In genomic region chr15:60704129-60704528, GRCh38 we compare ENCODE assay signal across 18 cellular contexts.
A peak's percentile ranks its signal among the peaks of the same experiment; 100 is the strongest.
DNase-seq lines count a peak whose midpoint lies in the region; ATAC-seq and TF ChIP-seq lines count a peak whose summit lies in the region.
"Had no signal": no experiment of that assay in that cellular context is flagged by ENCODE, and none has a peak within 500 bp of the region (broad histone marks: within the 10 kb centered on the region; RNA-seq: fewer than 3 reads in every experiment).

No MANE protein-coding gene starts in this region.

- H3K27ac Mint-ChIP-seq in activated naive CD8-positive, alpha-beta T cell treated with anti-CD3 and anti-CD28 coated beads, Interleukin-2, amount 50 U/mL, for 24 hours, result no peak overlapping the region
- no peak overlapping the region for H3K27ac Mint-ChIP-seq in activated naive CD8-positive, alpha-beta T cell treated with anti-CD3 and anti-CD28 coated beads for 36 hours
- H3K27ac Mint-ChIP-seq in central memory CD8-positive, alpha-beta T cell (ENCODE audit: low read depth), result peak overlapping the region; percentile 79
- H3K27ac Mint-ChIP-seq in progenitor cell of endocrine pancreas, result no peak overlapping the region
- H3K27ac Mint-ChIP-seq: stimulated activated naive CD8-positive, alpha-beta T cell treated with anti-CD3 and anti-CD28 coated beads, Interleukin-15, amount 100 ng/mL, for 72 hours; type B pancreatic cell had no signal

- no peak overlapping the region for H3K4me3 ChIP-seq in thyroid gland (replicated peaks in 1 of 3)
- H3K4me3 ChIP-seq: coronary artery, heart right ventricle, psoas muscle had no signal

- peaks cover 0 to 4% of the 10 kb centered on the region in 2 donors for H3K4me1 ChIP-seq in thyroid gland

- peak overlapping the region; percentile 7 for H3K4me3 Mint-ChIP-seq in activated naive CD8-positive, alpha-beta T cell treated with anti-CD3 and anti-CD28 coated beads, Interleukin-2, amount 50 U/mL, for 24 hours
- no peak overlapping the region for H3K4me3 Mint-ChIP-seq in activated naive CD8-positive, alpha-beta T cell treated with anti-CD3 and anti-CD28 coated beads for 36 hours
- peak overlapping the region; percentile 52 for H3K4me3 Mint-ChIP-seq in central memory CD8-positive, alpha-beta T cell
- no peak overlapping the region for H3K4me3 Mint-ChIP-seq in progenitor cell of endocrine pancreas (ENCODE audit: low read depth)
- H3K4me3 Mint-ChIP-seq: stimulated activated naive CD8-positive, alpha-beta T cell treated with anti-CD3 and anti-CD28 coated beads, Interleukin-15, amount 100 ng/mL, for 72 hours; type B pancreatic cell had no signal

- peaks cover 2% of the 10 kb centered on the region for H3K27me3 Mint-ChIP-seq in activated naive CD8-positive, alpha-beta T cell treated with anti-CD3 and anti-CD28 coated beads, Interleukin-2, amount 50 U/mL, for 24 hours
- H3K27me3 Mint-ChIP-seq in activated naive CD8-positive, alpha-beta T cell treated with anti-CD3 and anti-CD28 coated beads for 36 hours, result no peaks in the 10 kb centered on the region
- no peaks in the 10 kb centered on the region for H3K27me3 Mint-ChIP-seq in central memory CD8-positive, alpha-beta T cell
- H3K27me3 Mint-ChIP-seq in progenitor cell of endocrine pancreas, result peaks cover 19% of the 10 kb centered on the region

- no peaks in the 10 kb centered on the region for H3K27me3 ChIP-seq in thyroid gland
- H3K27me3 ChIP-seq: brain microvascular endothelial cell, heart right ventricle had no signal

- ATAC-seq in activated naive CD8-positive, alpha-beta T cell treated with anti-CD3 and anti-CD28 coated beads, Interleukin-2, amount 50 U/mL, for 24 hours, result no peak
- ATAC-seq in central memory CD8-positive, alpha-beta T cell (replicated peaks; ENCODE audit: extremely low read depth, poor library complexity, severe bottlenecking), result peak; percentile 97
- ATAC-seq in GM18861 (IDR thresholded peaks at IDR 0.05; ENCODE audit: unreplicated experiment), result no peak
- ATAC-seq: SK-N-SH treated with all-trans-retinoic acid at 6 μM for 48 hours; stimulated activated naive CD8-positive, alpha-beta T cell treated with anti-CD3 and anti-CD28 coated beads, Interleukin-15, amount 100 ng/mL, for 72 hours had no signal

- TF ChIP-seq CTCF in thyroid gland (IDR thresholded peaks at IDR 0.05), result no peak
- TF ChIP-seq CTCF in progenitor cell of endocrine pancreas (IDR thresholded peaks at IDR 0.05; ENCODE audit: unreplicated experiment), result no peak

- no peaks in the 10 kb centered on the region for H3K36me3 ChIP-seq in thyroid gland
- H3K36me3 ChIP-seq: brain microvascular endothelial cell, heart right ventricle had no signal

- peaks cover 3% of the 10 kb centered on the region for H3K9me3 Mint-ChIP-seq in activated naive CD8-positive, alpha-beta T cell treated with anti-CD3 and anti-CD28 coated beads, Interleukin-2, amount 50 U/mL, for 24 hours
- no peaks in the 10 kb centered on the region for H3K9me3 Mint-ChIP-seq in activated naive CD8-positive, alpha-beta T cell treated with anti-CD3 and anti-CD28 coated beads for 36 hours
- peaks cover 5% of the 10 kb centered on the region for H3K9me3 Mint-ChIP-seq in central memory CD8-positive, alpha-beta T cell
- H3K9me3 Mint-ChIP-seq in progenitor cell of endocrine pancreas (ENCODE audit: low read depth), result peaks cover 3% of the 10 kb centered on the region
- H3K9me3 Mint-ChIP-seq: type B pancreatic cell had no signal

- WGBS in thyroid gland, 2 donors, result 50 to 61% methylated on average over 9 of the region's 9 CpGs

- peak overlapping the region in 1 of 3 donors; percentile 15 for H3K27ac ChIP-seq in thyroid gland
- H3K27ac ChIP-seq: brain microvascular endothelial cell, coronary artery, heart right ventricle, psoas muscle had no signal

- H3K9me3 ChIP-seq in thyroid gland, result no peaks in the 10 kb centered on the region
- H3K9me3 ChIP-seq: heart right ventricle, psoas muscle had no signal

- DNase-seq in activated naive CD8-positive, alpha-beta T cell treated with anti-CD3 and anti-CD28 coated beads, Interleukin-2, amount 50 U/mL, for 24 hours, result no peak
- DNase-seq in activated naive CD8-positive, alpha-beta T cell treated with anti-CD3 and anti-CD28 coated beads for 36 hours, result no peak
- peak; percentile 27 to 29 for DNase-seq in activated CD4-positive, alpha-beta T cell treated with anti-CD3 and anti-CD28 coated beads, Interleukin-2, amount 50 U/mL, for 4 hours
- DNase-seq in central memory CD8-positive, alpha-beta T cell (ENCODE audit: low spot score in 2 of 2), result peak; percentile 25 to 66
- peak; percentile 33 to 53 for DNase-seq in thyroid gland
- DNase-seq in SIG-M5 treated with dmso at 0.1 percent for 504 hours (lab: John Stamatoyannopoulos, UW; ENCODE audit: unreplicated experiment), result no peak
- no peak for DNase-seq in progenitor cell of endocrine pancreas (ENCODE audit: low spot score, unreplicated experiment)
- DNase-seq: brain microvascular endothelial cell; heart right ventricle; NCI-H1436 treated with DMSO at 0.1 percent for 48 hours; NCI-H69; psoas muscle; RPMI8226; stimulated activated naive CD8-positive, alpha-beta T cell treated with anti-CD3 and anti-CD28 coated beads, Interleukin-15, amount 100 ng/mL, for 72 hours had no signal

- H3K36me3 Mint-ChIP-seq in activated naive CD8-positive, alpha-beta T cell treated with anti-CD3 and anti-CD28 coated beads, Interleukin-2, amount 50 U/mL, for 24 hours (ENCODE audit: low read depth), result no peaks in the 10 kb centered on the region
- peaks cover 4% of the 10 kb centered on the region for H3K36me3 Mint-ChIP-seq in activated naive CD8-positive, alpha-beta T cell treated with anti-CD3 and anti-CD28 coated beads for 36 hours
- peaks cover 2% of the 10 kb centered on the region for H3K36me3 Mint-ChIP-seq in central memory CD8-positive, alpha-beta T cell (ENCODE audit: insufficient read depth)
- peaks cover 2% of the 10 kb centered on the region for H3K36me3 Mint-ChIP-seq in progenitor cell of endocrine pancreas (ENCODE audit: insufficient read depth)
- H3K36me3 Mint-ChIP-seq: type B pancreatic cell had no signal

- intact Hi-C loops in thyroid gland (cut with DNase I), result no loop called here

- no peak for TF ChIP-seq POLR2A in thyroid gland (IDR thresholded peaks at IDR 0.05)

- H3K4me1 Mint-ChIP-seq in activated naive CD8-positive, alpha-beta T cell treated with anti-CD3 and anti-CD28 coated beads, Interleukin-2, amount 50 U/mL, for 24 hours, result peaks cover 17% of the 10 kb centered on the region
- H3K4me1 Mint-ChIP-seq in activated naive CD8-positive, alpha-beta T cell treated with anti-CD3 and anti-CD28 coated beads for 36 hours, result peaks cover 4% of the 10 kb centered on the region
- H3K4me1 Mint-ChIP-seq in central memory CD8-positive, alpha-beta T cell, result peaks cover 42% of the 10 kb centered on the region
- peaks cover 14% of the 10 kb centered on the region for H3K4me1 Mint-ChIP-seq in progenitor cell of endocrine pancreas (ENCODE audit: low read depth)

Comparison
In these comparisons a context has a peak if more than half of its experiments do, and no peak if none do; other contexts are left out.
1. H3K4me3 Mint-ChIP-seq: peak in activated naive CD8-positive, alpha-beta T cell treated with anti-CD3 and anti-CD28 coated beads, Interleukin-2, amount 50 U/mL, for 24 hours (single experiment) and central memory CD8-positive, alpha-beta T cell (single experiment); none in activated naive CD8-positive, alpha-beta T cell treated with anti-CD3 and anti-CD28 coated beads for 36 hours (single experiment) and progenitor cell of endocrine pancreas (single experiment).
2. DNase-seq: peak in activated CD4-positive, alpha-beta T cell treated with anti-CD3 and anti-CD28 coated beads, Interleukin-2, amount 50 U/mL, for 4 hours (2 of 2), central memory CD8-positive, alpha-beta T cell (2 of 2) and thyroid gland (2 of 2); none in activated naive CD8-positive, alpha-beta T cell treated with anti-CD3 and anti-CD28 coated beads, Interleukin-2, amount 50 U/mL, for 24 hours (single experiment), activated naive CD8-positive, alpha-beta T cell treated with anti-CD3 and anti-CD28 coated beads for 36 hours (single experiment), SIG-M5 treated with dmso at 0.1 percent for 504 hours (single experiment) and progenitor cell of endocrine pancreas (single experiment).